In genomic region chr11:63991558-63991957, GRCh38 we compare ENCODE assay signal across 22 cellular contexts. TPM values are rescaled to one million over a fixed set of nuclear protein-coding genes. Genes with fewer than 3 reads are reported as not detected.
DNase-seq lines count a peak whose midpoint lies in the region; ATAC-seq, FAIRE-seq and TF ChIP-seq lines count a peak whose summit lies in the region.
"Had no signal": no experiment of that assay in that cellular context is flagged by ENCODE, and none has a peak within 500 bp of the region (broad histone marks: within the 10 kb centered on the region; RNA-seq: fewer than 3 reads in every experiment).

No MANE protein-coding gene starts in this region.

- no peak for TF ChIP-seq POLR2A in A549 (IDR thresholded peaks at IDR 0.05; ENCODE audit: low read length)

- H4K20me1 ChIP-seq in osteoblast (ENCODE audit: insufficient read depth, low read length), result peaks cover 45% of the 10 kb centered on the region

- no peak for TF ChIP-seq RAD21 in A549 (conservative IDR thresholded peaks at IDR 0.05 in 1 of 2, IDR thresholded peaks at IDR 0.05 in 1 of 2)

- DNase-seq in A549 (ENCODE audit: low read depth in 1 of 2, low spot score in 1 of 2) (no peak), osteoblast (ENCODE audit: insufficient read length, low spot score, missing footprints) (peak; percentile 77), anterior cingulate cortex (lab: John Stamatoyannopoulos, UW) (no peak), NCI-H446 (lab: John Stamatoyannopoulos, UW) (no peak)
- DNase-seq in CD4-positive, alpha-beta T cell, result no peak
- DNase-seq: BE2C, Calu3, DMS79 treated with DMSO at 0.1 percent for 48 hours, GF-D8, Karpas-422, NCI-H1092, NCI-H1417 treated with DMSO at 0.1 percent for 48 hours, NCI-H1694 treated with DMSO at 0.1 percent for 48 hours, NCI-H2081, NCI-H2227 treated with DMSO at 0.1 percent for 48 hours, NCI-H510A treated with DMSO at 0.1 percent for 48 hours had no signal

- no peaks in the 10 kb centered on the region for H3K9me3 Mint-ChIP-seq in CD4-positive, alpha-beta T cell
- no peaks in the 10 kb centered on the region for H3K9me3 Mint-ChIP-seq in activated T-helper 17 cell treated with anti-CD3 and anti-CD28 coated beads, Interleukin-2, amount 50 U/mL, for 72 hours
- H3K9me3 Mint-ChIP-seq: CD14-positive monocyte had no signal

- H3K4me3 ChIP-seq in A549, result no peak overlapping the region
- no peak overlapping the region for H3K4me3 ChIP-seq in osteoblast (ENCODE audit: insufficient read depth, low read length)

- H3K4me3 Mint-ChIP-seq in CD4-positive, alpha-beta T cell, result peak overlapping the region; percentile 30
- no peak overlapping the region for H3K4me3 Mint-ChIP-seq in activated T-helper 17 cell treated with anti-CD3 and anti-CD28 coated beads, Interleukin-2, amount 50 U/mL, for 72 hours
- H3K4me3 Mint-ChIP-seq: CD14-positive monocyte had no signal

- H3K27ac ChIP-seq in A549 (no peak overlapping the region), osteoblast (ENCODE audit: low read depth, low read length) (no peak overlapping the region)
- no peak overlapping the region for H3K27ac ChIP-seq in CD4-positive, alpha-beta T cell (ENCODE audit: low read depth, low read length)

- no peak for FAIRE-seq in A549 (lab: Jason Lieb, UNC)
- FAIRE-seq: GM12892, RCC 7860 had no signal

- peaks cover 48% of the 10 kb centered on the region for H3K79me2 ChIP-seq in osteoblast (ENCODE audit: insufficient read depth, low read length)

- H3K4me1 Mint-ChIP-seq in CD4-positive, alpha-beta T cell (ENCODE audit: low read depth), result peaks cover 22% of the 10 kb centered on the region
- peaks cover 16% of the 10 kb centered on the region for H3K4me1 Mint-ChIP-seq in activated T-helper 17 cell treated with anti-CD3 and anti-CD28 coated beads, Interleukin-2, amount 50 U/mL, for 72 hours

- TF ChIP-seq EP300 in A549 (IDR thresholded peaks at IDR 0.05), result no peak

- H3K36me3 ChIP-seq in osteoblast (ENCODE audit: insufficient read depth, low read length), result peaks cover 37% of the 10 kb centered on the region

- WGBS in A549 (ENCODE audit: missing lambda C conversion rate), result 94% methylated on average over 10 of the region's 10 CpGs

- H3K4me1 ChIP-seq in A549 (peaks cover 10% of the 10 kb centered on the region; the same call in 2 of the 3 replicates), osteoblast (ENCODE audit: insufficient read depth, low read length) (peaks cover 9% of the 10 kb centered on the region)
- H3K4me1 ChIP-seq: BE2C had no signal

- no peak overlapping the region for H3K4me2 ChIP-seq in A549
- H3K4me2 ChIP-seq in osteoblast (ENCODE audit: insufficient read depth, low read length), result no peak overlapping the region

- intact Hi-C loops in CD4-positive, alpha-beta T cell (cut with DNase I, micrococcal nuclease), result loop anchor here in 1 of 2 experiments (10.0 kb wide), 1 partner anchor 313 kb away; the partner anchor contains the start of genes CATSPERZ and ESRRA

- H3K36me3 Mint-ChIP-seq in CD4-positive, alpha-beta T cell (ENCODE audit: low read depth), result peaks cover 73% of the 10 kb centered on the region
- peaks cover 82% of the 10 kb centered on the region for H3K36me3 Mint-ChIP-seq in activated T-helper 17 cell treated with anti-CD3 and anti-CD28 coated beads, Interleukin-2, amount 50 U/mL, for 72 hours (ENCODE audit: low read depth)

- no peaks in the 10 kb centered on the region for H3K27me3 ChIP-seq in CD4-positive, alpha-beta T cell (ENCODE audit: control insufficient read depth, insufficient read depth, low read length)
- no peaks in the 10 kb centered on the region for H3K27me3 ChIP-seq in osteoblast (ENCODE audit: insufficient read depth, low read length)
- H3K27me3 ChIP-seq: BE2C had no signal

- TF ChIP-seq CTCF in A549 (IDR thresholded peaks at IDR 0.05) (no peak), osteoblast (IDR thresholded peaks at IDR 0.05; ENCODE audit: extremely low read depth, low read depth, low read length) (no peak)
- no peak for TF ChIP-seq CTCF in CD4-positive, alpha-beta T cell (IDR thresholded peaks at IDR 0.05)

- CTCF ChIA-PET in A549 (lab: Yijun Ruan, JAX), result interaction anchor here (1.0 to 2.1 kb wide), 6 partner anchors 10 to 162 kb away, joined by 3 to 13 read pairs (median 3); no protein-coding TSS in a partner anchor
- CTCF ChIA-PET in CD4-positive, alpha-beta T cell (lab: Charles Lee), result interaction anchor here (1.8 kb wide), 1 partner anchor 9 kb away, joined by 13 read pairs; no protein-coding TSS in a partner anchor

- POLR2A ChIA-PET in A549 (lab: Yijun Ruan, JAX), result interaction anchor here (0.5 kb wide), 1 partner anchor 18 kb away, joined by 4 read pairs; no protein-coding TSS in a partner anchor
- POLR2A ChIA-PET in CD4-positive, alpha-beta T cell (lab: Charles Lee), result no interaction called here

- no peaks in the 10 kb centered on the region for H3K27me3 Mint-ChIP-seq in CD4-positive, alpha-beta T cell
- H3K27me3 Mint-ChIP-seq in activated T-helper 17 cell treated with anti-CD3 and anti-CD28 coated beads, Interleukin-2, amount 50 U/mL, for 72 hours, result no peaks in the 10 kb centered on the region

- no peaks in the 10 kb centered on the region for H3K9me3 ChIP-seq in A549
- no peaks in the 10 kb centered on the region for H3K9me3 ChIP-seq in CD4-positive, alpha-beta T cell (ENCODE audit: control insufficient read depth, low read length)
- no peaks in the 10 kb centered on the region for H3K9me3 ChIP-seq in osteoblast (ENCODE audit: low read depth, low read length)
- H3K9me3 ChIP-seq: BE2C had no signal

- no peak overlapping the region for H3K27ac Mint-ChIP-seq in CD4-positive, alpha-beta T cell
- H3K27ac Mint-ChIP-seq in activated T-helper 17 cell treated with anti-CD3 and anti-CD28 coated beads, Interleukin-2, amount 50 U/mL, for 72 hours, result peak overlapping the region; percentile 46

- no peak for ATAC-seq in A549
- no peak for ATAC-seq in CD4-positive, alpha-beta T cell (ENCODE audit: poor library complexity)
- ATAC-seq in activated T-helper 17 cell treated with anti-CD3 and anti-CD28 coated beads, Interleukin-2, amount 50 U/mL, for 72 hours (replicated peaks), result no peak
- ATAC-seq in GM19452 (IDR thresholded peaks at IDR 0.05; ENCODE audit: unreplicated experiment), result no peak
- ATAC-seq: HCT116 had no signal

- no peak overlapping the region for H2AFZ ChIP-seq in osteoblast (ENCODE audit: low read length)

RNA-seq across cellular contexts. Expression of gene OTUB1, which starts 5.3 kb away (rescaled TPM):
- 109 and 113 TPM in 2 replicates for polyA plus RNA-seq in A549 (2011; rRNA removed)
- polyA plus RNA-seq in A549 (2012; cell fraction: cytosol; rRNA removed), result 235 and 277 TPM in 2 replicates
- polyA plus RNA-seq in A549 (2012; cell fraction: nucleus; rRNA removed), result 475 and 538 TPM in 2 replicates
- polyA plus RNA-seq in A549 (2017; fragmentation: RNase III; extraction: RNeasy Plus Mini Kit Qiagen cat#74134 plus additional on column Dnase treatment), result 94.0 to 97.4 TPM (median 95.8 TPM) in 3 replicates
- polyA minus RNA-seq in A549 (2011; rRNA and poly(A)+ RNA removed), result 88.6 and 93.5 TPM in 2 replicates
- 10 to 100 TPM; 57.5 to 60.0 TPM for total RNA-seq in CD4-positive, alpha-beta T cell
- 10 to 100 TPM; 59.4 to 84.2 TPM for total RNA-seq in activated T-helper 17 cell treated with anti-CD3 and anti-CD28 coated beads, Interleukin-2, amount 50 U/mL, for 72 hours
- 32.1 and 34.4 TPM in 2 replicates for total RNA-seq in osteoblast

RNA-seq across cellular contexts. Expression of gene COX8A, which starts 17.1 kb away (rescaled TPM):
- polyA plus RNA-seq in A549 (2011; rRNA removed), result 312 and 358 TPM in 2 replicates
- 1,415 and 1,671 TPM in 2 replicates for polyA plus RNA-seq in A549 (2012; cell fraction: cytosol; rRNA removed)
- polyA plus RNA-seq in A549 (2012; cell fraction: nucleus; rRNA removed), result 2,004 and 2,028 TPM in 2 replicates
- polyA plus RNA-seq in A549 (2017; fragmentation: RNase III; extraction: RNeasy Plus Mini Kit Qiagen cat#74134 plus additional on column Dnase treatment), result 750 to 794 TPM (median 759 TPM) in 3 replicates
- polyA minus RNA-seq in A549 (2011; rRNA and poly(A)+ RNA removed), result 299 and 328 TPM in 2 replicates
- total RNA-seq in CD4-positive, alpha-beta T cell, result 100 to 1,000 TPM in 1 of 2 experiments, 10 to 100 TPM in 1; 89.1 to 105 TPM
- 100 to 1,000 TPM; 329 to 461 TPM for total RNA-seq in activated T-helper 17 cell treated with anti-CD3 and anti-CD28 coated beads, Interleukin-2, amount 50 U/mL, for 72 hours
- total RNA-seq in osteoblast, result 159 and 190 TPM in 2 replicates

RNA-seq across cellular contexts. Expression of gene FLRT1, which starts 44.2 kb away (rescaled TPM):
- polyA plus RNA-seq in A549 (2011; rRNA removed), result 0.28 and 0.31 TPM in 2 replicates
- 0.08 and 0.10 TPM in 2 replicates for polyA plus RNA-seq in A549 (2012; cell fraction: cytosol; rRNA removed)
- 0.02 and 0.10 TPM in 2 replicates for polyA plus RNA-seq in A549 (2012; cell fraction: nucleus; rRNA removed)
- polyA plus RNA-seq in A549 (2017; fragmentation: RNase III; extraction: RNeasy Plus Mini Kit Qiagen cat#74134 plus additional on column Dnase treatment), result 0.07 to 0.13 TPM (median 0.10 TPM) in 3 replicates
- 0.58 and 0.73 TPM in 2 replicates for polyA minus RNA-seq in A549 (2011; rRNA and poly(A)+ RNA removed)
- total RNA-seq in CD4-positive, alpha-beta T cell, result not detected
- total RNA-seq in activated T-helper 17 cell treated with anti-CD3 and anti-CD28 coated beads, Interleukin-2, amount 50 U/mL, for 72 hours, result not detected
- under 0.01 and 0.29 TPM in 2 replicates for total RNA-seq in osteoblast
- polyA plus RNA-seq: CD14-positive monocyte had no signal

RNA-seq across cellular contexts. Expression of gene NAA40, which starts 52.8 kb away (rescaled TPM):
- 21.9 and 23.7 TPM in 2 replicates for polyA plus RNA-seq in A549 (2011; rRNA removed)
- 27.9 and 29.5 TPM in 2 replicates for polyA plus RNA-seq in A549 (2012; cell fraction: cytosol; rRNA removed)
- polyA plus RNA-seq in A549 (2012; cell fraction: nucleus; rRNA removed), result 49.4 and 62.6 TPM in 2 replicates
- 29.8 to 32.0 TPM (median 30.2 TPM) in 3 replicates for polyA plus RNA-seq in A549 (2017; fragmentation: RNase III; extraction: RNeasy Plus Mini Kit Qiagen cat#74134 plus additional on column Dnase treatment)
- 14.4 and 14.6 TPM in 2 replicates for polyA minus RNA-seq in A549 (2011; rRNA and poly(A)+ RNA removed)
- 10 to 100 TPM; 11.8 to 14.0 TPM for total RNA-seq in CD4-positive, alpha-beta T cell
- total RNA-seq in activated T-helper 17 cell treated with anti-CD3 and anti-CD28 coated beads, Interleukin-2, amount 50 U/mL, for 72 hours, result 10 to 100 TPM; 20.2 to 30.9 TPM
- total RNA-seq in osteoblast, result 11.9 and 12.1 TPM in 2 replicates
